Comparison of ENCODE assay signal across 12 cellular contexts in the genomic region with DNA sequence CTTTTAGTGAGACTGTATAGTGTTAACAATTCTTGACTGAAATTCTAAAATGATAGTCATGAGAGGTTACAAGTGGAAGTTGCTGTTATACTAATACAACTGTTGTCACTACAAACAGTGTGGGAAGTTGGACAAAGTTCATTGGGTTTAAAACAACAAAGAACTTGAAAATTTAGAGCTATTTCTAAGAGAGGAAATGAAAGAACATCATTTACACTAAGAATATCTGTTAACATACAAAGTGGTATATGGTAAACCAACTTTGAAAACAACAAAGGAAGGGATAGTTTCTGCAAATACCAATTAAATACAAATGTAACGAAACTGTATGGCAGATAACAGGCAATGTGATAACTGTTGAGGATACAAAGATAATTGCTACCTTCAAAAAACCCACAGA. TPM values are rescaled to one million over a fixed set of nuclear protein-coding genes. Genes with fewer than 3 reads are reported as not detected.
DNase-seq lines count a peak whose midpoint lies in the region; ATAC-seq and TF ChIP-seq lines count a peak whose summit lies in the region.
"Had no signal": no experiment of that assay in that cellular context is flagged by ENCODE, and none has a peak within 500 bp of the region (broad histone marks: within the 10 kb centered on the region; RNA-seq: fewer than 3 reads in every experiment).

No MANE protein-coding gene starts in this region.

- H3K27ac ChIP-seq in adrenal gland, result no peak overlapping the region
- H3K27ac ChIP-seq: lower lobe of right lung had no signal

- H3K9me3 Mint-ChIP-seq in stimulated activated naive B cell treated with anti-CD40 and anti-IgM and Interleukin-4, amounts not matched to agents 10 μg/mL and 1 μg/mL and 100 μg/mL, for 72 hours, result peaks cover 0 to 2% of the 10 kb centered on the region in 2 donors
- H3K9me3 Mint-ChIP-seq: activated naive CD4-positive, alpha-beta T cell treated with anti-CD3 and anti-CD28 coated beads, Interleukin-2, amount 50 U/mL, for 72 hours had no signal

- no peaks in the 10 kb centered on the region for H3K27me3 ChIP-seq in adrenal gland

- peaks cover 24 to 43% of the 10 kb centered on the region in 2 donors for H3K36me3 Mint-ChIP-seq in stimulated activated naive B cell treated with anti-CD40 and anti-IgM and Interleukin-4, amounts not matched to agents 10 μg/mL and 1 μg/mL and 100 μg/mL, for 72 hours

- peaks cover 39 to 83% of the 10 kb centered on the region in 2 donors for H3K4me1 Mint-ChIP-seq in stimulated activated naive B cell treated with anti-CD40 and anti-IgM and Interleukin-4, amounts not matched to agents 10 μg/mL and 1 μg/mL and 100 μg/mL, for 72 hours

- DNase-seq in stimulated activated naive B cell treated with anti-CD40 and anti-IgM and Interleukin-4, amounts not matched to agents 10 μg/mL and 1 μg/mL and 100 μg/mL, for 72 hours, result no peak
- DNase-seq in adrenal gland (no peak), NCI-H2171 treated with DMSO at 0.1 percent for 48 hours (lab: John Stamatoyannopoulos, UW) (no peak), AG08395 (ENCODE audit: low spot score) (no peak)
- DNase-seq: activated CD4-positive, alpha-beta T cell treated with anti-CD3 and anti-CD28 coated beads, Interleukin-2, amount 50 U/mL, for 1 hour; H7; lower lobe of right lung; NCI-H446 treated with DMSO at 0.1 percent for 48 hours had no signal

- ATAC-seq in GM19023 (IDR thresholded peaks at IDR 0.05; ENCODE audit: unreplicated experiment) (peak; percentile 59), GM21825 (IDR thresholded peaks at IDR 0.05; ENCODE audit: unreplicated experiment) (peak; percentile 44), HG03442 (IDR thresholded peaks at IDR 0.05; ENCODE audit: unreplicated experiment) (peak; percentile 63)
- no peak for ATAC-seq in stimulated activated naive B cell treated with anti-CD40 and anti-IgM and Interleukin-4, amounts not matched to agents 10 μg/mL and 1 μg/mL and 100 μg/mL, for 72 hours (replicated peaks)
- ATAC-seq: activated naive CD4-positive, alpha-beta T cell treated with anti-CD3 and anti-CD28 coated beads, Interleukin-2, amount 50 U/mL, for 72 hours; lower lobe of right lung had no signal

- TF ChIP-seq CTCF in adrenal gland (IDR thresholded peaks at IDR 0.05), result no peak

- no peaks in the 10 kb centered on the region for H3K9me3 ChIP-seq in adrenal gland (replicated peaks in 1 of 3)
- H3K9me3 ChIP-seq: lower lobe of right lung had no signal

- no peak for TF ChIP-seq POLR2A in adrenal gland (IDR thresholded peaks at IDR 0.05)

- intact Hi-C loops in adrenal gland (cut with DNase I), result no loop called here

- peak overlapping the region; percentile 51 for H3K27ac Mint-ChIP-seq in stimulated activated naive B cell treated with anti-CD40 and anti-IgM and Interleukin-4, amounts not matched to agents 10 μg/mL and 1 μg/mL and 100 μg/mL, for 72 hours
- H3K27ac Mint-ChIP-seq: activated naive CD4-positive, alpha-beta T cell treated with anti-CD3 and anti-CD28 coated beads, Interleukin-2, amount 50 U/mL, for 72 hours had no signal

- peaks cover 0 to 26% of the 10 kb centered on the region in 2 donors for H3K4me1 ChIP-seq in adrenal gland (replicated peaks in 1 of 2)

- H3K4me3 Mint-ChIP-seq in stimulated activated naive B cell treated with anti-CD40 and anti-IgM and Interleukin-4, amounts not matched to agents 10 μg/mL and 1 μg/mL and 100 μg/mL, for 72 hours, result peak overlapping the region; percentile 28 to 46

- WGBS in adrenal gland, 4 donors, result 81 to 89% (median 86%) methylated on average over 1 of the region's 1 CpG

- no peaks in the 10 kb centered on the region for H3K27me3 Mint-ChIP-seq in stimulated activated naive B cell treated with anti-CD40 and anti-IgM and Interleukin-4, amounts not matched to agents 10 μg/mL and 1 μg/mL and 100 μg/mL, for 72 hours

- no peaks in the 10 kb centered on the region for H3K36me3 ChIP-seq in adrenal gland (replicated peaks in 1 of 2)
- H3K36me3 ChIP-seq: lower lobe of right lung had no signal

- H3K4me3 ChIP-seq in adrenal gland, result no peak overlapping the region
- H3K4me3 ChIP-seq: lower lobe of right lung had no signal

RNA-seq across cellular contexts. Expression of a gene that starts 11.6 kb away (rescaled TPM):
- total RNA-seq in adrenal gland, result 100 to 1,000 TPM in 2 of 8 donors, 10 to 100 TPM in 6; 53.8 to 116 (median 91.0) TPM
- polyA plus RNA-seq in adrenal gland, result 10 to 100 TPM; 16.7 to 90.6 (median 29.7) TPM

Comparison
In these comparisons a context has a peak if more than half of its experiments do, and no peak if none do; other contexts are left out.
1. ATAC-seq: peak in GM19023 (single experiment), GM21825 (single experiment) and HG03442 (single experiment); none in stimulated activated naive B cell treated with anti-CD40 and anti-IgM and Interleukin-4, amounts not matched to agents 10 μg/mL and 1 μg/mL and 100 μg/mL, for 72 hours (0 of 2).